Comparison of ENCODE assay signal across 10 cellular contexts in the genomic region with DNA sequence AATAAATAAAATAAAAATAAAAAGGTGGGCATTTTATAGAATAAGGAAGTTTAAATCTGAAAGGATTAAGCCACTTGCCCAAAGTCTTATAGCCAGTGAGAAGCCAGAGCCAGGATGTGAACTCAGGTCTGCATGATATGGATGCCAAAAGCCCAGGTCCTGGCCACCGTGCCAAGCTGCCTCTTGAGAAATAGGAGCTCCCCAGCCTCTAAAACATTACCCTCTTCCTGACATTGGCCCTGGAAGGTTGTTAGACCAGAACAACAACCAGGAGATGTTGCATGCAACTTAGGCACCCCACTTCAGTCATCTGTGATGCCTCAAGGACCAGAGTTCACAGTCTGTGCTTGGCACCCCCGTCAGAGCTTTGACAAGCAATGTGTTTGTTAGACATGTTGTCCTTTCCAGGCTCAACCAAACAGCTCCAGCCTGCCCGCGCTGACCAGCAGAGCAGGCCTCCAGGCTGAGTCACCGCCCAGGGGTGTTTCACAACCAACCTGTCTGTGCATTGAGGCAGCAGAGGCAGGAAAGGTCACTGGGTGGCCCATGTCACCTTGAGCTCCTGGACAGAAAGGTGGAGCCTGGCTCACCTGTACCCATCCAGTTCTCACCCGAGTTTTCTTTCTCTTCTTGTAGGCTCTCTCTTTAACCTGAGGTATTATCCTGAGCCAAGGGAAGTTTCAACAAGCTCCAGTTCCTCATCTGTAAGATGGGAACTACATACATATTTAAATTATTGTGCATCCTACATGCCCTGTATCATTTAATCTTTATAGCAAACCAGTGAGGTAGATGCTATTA. TPM values are rescaled to one million over a fixed set of nuclear protein-coding genes. Genes with fewer than 3 reads are reported as not detected.
DNase-seq lines count a peak whose midpoint lies in the region; TF ChIP-seq lines count a peak whose summit lies in the region.
"Had no signal": no experiment of that assay in that cellular context is flagged by ENCODE, and none has a peak within 500 bp of the region (broad histone marks: within the 10 kb centered on the region; RNA-seq: fewer than 3 reads in every experiment).

No MANE protein-coding gene starts in this region.

- H3K27me3 ChIP-seq in GM23248 (replicated peaks; ENCODE audit: insufficient read depth) (no peaks in the 10 kb centered on the region), SK-N-SH (ENCODE audit: insufficient read depth) (no peaks in the 10 kb centered on the region)

- WGBS in GM23248 (ENCODE audit: low coverage in 1 of 2, low lambda C conversion rate in 2 of 2, missing lambda C conversion rate in 2 of 2), 2 experiments: 62 to 69% methylated on average over 6 of the region's 6 CpGs
- 43% methylated on average over 5 of the region's 6 CpGs for WGBS in SK-N-SH (ENCODE audit: low lambda C conversion rate)

- CTCF ChIA-PET in SK-N-SH (lab: Yijun Ruan, JAX): interaction anchor here (0.9 to 1.4 kb wide), 3 partner anchors 15 to 48 kb away, joined by 3 to 5 read pairs (median 4); partner anchors contain the start of gene MED18

- H3K79me2 ChIP-seq in GM23248 (ENCODE audit: insufficient read depth) (no peaks in the 10 kb centered on the region), SK-N-SH (ENCODE audit: insufficient read depth) (no peaks in the 10 kb centered on the region)

- no peak for TF ChIP-seq RAD21 in SK-N-SH (IDR thresholded peaks at IDR 0.05; ENCODE audit: low read length)

- TF ChIP-seq CTCF in SK-N-SH (IDR thresholded peaks at IDR 0.05): no peak
- TF ChIP-seq CTCF in fibroblast of villous mesenchyme (IDR thresholded peaks at IDR 0.05; ENCODE audit: insufficient read depth, low read depth, low read length): no peak

- POLR2A ChIA-PET in SK-N-SH (lab: Yijun Ruan, JAX): no interaction called here

- in situ Hi-C loops in GM23248 (cut with MboI): no loop called here

- no peaks in the 10 kb centered on the region for H4K20me1 ChIP-seq in GM23248 (ENCODE audit: insufficient read depth)
- H4K20me1 ChIP-seq in SK-N-SH (ENCODE audit: insufficient read depth): no peaks in the 10 kb centered on the region

- H3K9ac ChIP-seq in GM23248 (no peak overlapping the region), SK-N-SH (no peak overlapping the region)

- no peak overlapping the region for H2AFZ ChIP-seq in GM23248
- peak overlapping the region; percentile 60 for H2AFZ ChIP-seq in SK-N-SH (ENCODE audit: low read depth)

- no peak overlapping the region for H3K4me2 ChIP-seq in GM23248 (ENCODE audit: unreplicated experiment)
- no peak overlapping the region for H3K4me2 ChIP-seq in SK-N-SH

- no peak overlapping the region for H3K4me3 ChIP-seq in GM23248
- no peak overlapping the region for H3K4me3 ChIP-seq in SK-N-SH (ENCODE audit: low read depth in 2 of 2, low read length in 1 of 2)
- H3K4me3 ChIP-seq in fibroblast of villous mesenchyme (ENCODE audit: low read depth, low read length): no peak overlapping the region
- no peak overlapping the region for H3K4me3 ChIP-seq in skeletal muscle cell (ENCODE audit: low read depth, low read length)

- H3K9me3 ChIP-seq in GM23248 (ENCODE audit: low read depth) (no peaks in the 10 kb centered on the region), SK-N-SH (no peaks in the 10 kb centered on the region)

- TF ChIP-seq EP300 in SK-N-SH (IDR thresholded peaks at IDR 0.05; ENCODE audit: borderline replicate concordance in 1 of 2, low read depth in 1 of 2, low read length in 1 of 2): no peak

- no peaks in the 10 kb centered on the region for H3K36me3 ChIP-seq in GM23248 (ENCODE audit: low read depth)
- no peaks in the 10 kb centered on the region for H3K36me3 ChIP-seq in SK-N-SH (replicated peaks in 1 of 2; ENCODE audit: control insufficient read depth in 1 of 2, insufficient read depth in 2 of 2, low read length in 1 of 2)

- H3F3A ChIP-seq in GM23248 (ENCODE audit: insufficient read depth) (no peaks in the 10 kb centered on the region), SK-N-SH (replicated peaks; ENCODE audit: insufficient read depth) (no peaks in the 10 kb centered on the region)

- no peak overlapping the region for H3K27ac ChIP-seq in GM23248
- no peak overlapping the region for H3K27ac ChIP-seq in SK-N-SH (ENCODE audit: low read depth in 2 of 2, low read length in 1 of 2)

- H3K4me1 ChIP-seq in GM23248 (ENCODE audit: insufficient read depth): no peaks in the 10 kb centered on the region
- H3K4me1 ChIP-seq in SK-N-SH (ENCODE audit: control insufficient read depth in 1 of 2, insufficient read depth in 2 of 2, low read depth in 1 of 2, low read length in 1 of 2): no peaks in the 10 kb centered on the region

- DNase-seq in GM23248 (peak; percentile 71), SK-N-SH (no peak), fibroblast of villous mesenchyme (ENCODE audit: low read depth) (peak; percentile 83), skeletal muscle cell (ENCODE audit: low read depth) (peak; percentile 39), 8988T (no peak), cerebellar cortex (ENCODE audit: low spot score) (no peak), NCI-H128 (lab: John Stamatoyannopoulos, UW; ENCODE audit: unreplicated experiment) (no peak), T-helper 2 cell (no peak)
- DNase-seq: activated T-cell treated with anti-CD3 and anti-CD28 coated beads for 4 hours, RPMI8226 had no signal

- H3K9me2 ChIP-seq in GM23248 (ENCODE audit: insufficient read depth): no peaks in the 10 kb centered on the region
- H3K9me2 ChIP-seq in SK-N-SH: no peaks in the 10 kb centered on the region

TF ChIP-seq in SK-N-SH, 30 proteins besides CTCF, POLR2A, EP300 and RAD21:
- peak; percentile 23; the same call in 1 of the 2 replicates for TF ChIP-seq FOSL2 (IDR thresholded peaks at IDR 0.05; ENCODE audit: borderline replicate concordance, low read depth)
- no peak for TF ChIP-seq RFX5 (IDR thresholded peaks at IDR 0.05; ENCODE audit: low read length)

RNA-seq across cellular contexts. Expression of gene MED18, which starts 14.9 kb away (rescaled TPM):
- total RNA-seq in GM23248 (2014; rRNA removed; shearing (Covaris generic)): 8.1 and 10.9 TPM in 2 replicates
- polyA plus RNA-seq in GM23248 (2016; fragmentation: Nextera tagmentation; extraction: Ambion mirVana): 11.6 and 12.4 TPM in 2 replicates
- polyA plus RNA-seq in SK-N-SH (2012; rRNA removed): 12.6 and 13.7 TPM in 2 replicates
- 11.1 and 13.6 TPM in 2 replicates for polyA plus RNA-seq in SK-N-SH (2012; cell fraction: cytosol; rRNA removed)
- polyA plus RNA-seq in SK-N-SH (2012; cell fraction: nucleus; rRNA removed): 9.7 and 11.9 TPM in 2 replicates
- 14.5 and 20.3 TPM in 2 replicates for total RNA-seq in fibroblast of villous mesenchyme

RNA-seq across cellular contexts. Expression of gene SESN2, which starts 54.6 kb away (rescaled TPM):
- total RNA-seq in GM23248 (2014; rRNA removed; shearing (Covaris generic)): 57.8 and 58.4 TPM in 2 replicates
- polyA plus RNA-seq in GM23248 (2016; fragmentation: Nextera tagmentation; extraction: Ambion mirVana) (34.3 and 34.5 TPM in 2 replicates), SK-N-SH (2012; rRNA removed) (14.1 and 15.4 TPM in 2 replicates)
- 6.3 and 9.8 TPM in 2 replicates for polyA plus RNA-seq in SK-N-SH (2012; cell fraction: cytosol; rRNA removed)
- polyA plus RNA-seq in SK-N-SH (2012; cell fraction: nucleus; rRNA removed): 23.2 and 27.2 TPM in 2 replicates
- 13.4 and 39.9 TPM in 2 replicates for total RNA-seq in fibroblast of villous mesenchyme

RNA-seq across cellular contexts. Expression of gene PHACTR4, which starts 55.6 kb away (rescaled TPM):
- total RNA-seq in GM23248 (2014; rRNA removed; shearing (Covaris generic)): 3.0 and 5.2 TPM in 2 replicates
- polyA plus RNA-seq in GM23248 (2016; fragmentation: Nextera tagmentation; extraction: Ambion mirVana): 14.3 and 14.7 TPM in 2 replicates
- 9.8 and 10.5 TPM in 2 replicates for polyA plus RNA-seq in SK-N-SH (2012; rRNA removed)
- polyA plus RNA-seq in SK-N-SH (2012; cell fraction: cytosol; rRNA removed): 11.8 and 14.9 TPM in 2 replicates
- 13.9 and 20.9 TPM in 2 replicates for polyA plus RNA-seq in SK-N-SH (2012; cell fraction: nucleus; rRNA removed)
- total RNA-seq in fibroblast of villous mesenchyme: 11.6 and 12.1 TPM in 2 replicates

Comparison
In these comparisons a context has a peak if more than half of its experiments do, and no peak if none do; other contexts are left out.
1. DNase-seq: peak in GM23248 (single experiment), fibroblast of villous mesenchyme (single experiment) and skeletal muscle cell (single experiment); none in SK-N-SH (single experiment), 8988T (single experiment), cerebellar cortex (single experiment), NCI-H128 (single experiment) and T-helper 2 cell (0 of 5).